18 cellular contexts compared by ENCODE assay signal in the genomic region with DNA sequence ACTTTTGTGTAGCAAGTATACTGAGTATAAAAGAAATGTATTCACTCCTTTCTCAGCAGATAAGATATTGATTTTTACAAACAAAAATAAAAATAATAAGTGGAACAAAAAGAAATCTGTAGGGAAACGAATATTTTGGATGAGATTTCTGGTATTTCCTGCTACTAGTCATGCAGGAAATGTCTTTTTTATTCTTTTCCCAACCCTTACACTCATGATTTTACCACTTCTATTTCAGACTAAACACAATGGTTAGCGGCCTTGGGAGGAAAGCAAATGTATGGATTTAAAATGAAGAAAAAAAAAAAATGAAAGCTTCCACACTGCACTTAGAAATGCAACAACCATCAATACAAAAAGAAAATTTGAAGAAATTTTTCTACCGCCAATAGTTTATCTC.
DNase-seq lines count a peak whose midpoint lies in the region; ATAC-seq and TF ChIP-seq lines count a peak whose summit lies in the region.
"Had no signal": no experiment of that assay in that cellular context is flagged by ENCODE, and none has a peak within 500 bp of the region (broad histone marks: within the 10 kb centered on the region; RNA-seq: fewer than 3 reads in every experiment).

No MANE protein-coding gene starts in this region.

- no peak for ATAC-seq in SK-N-SH treated with all-trans-retinoic acid at 6 μM for 48 hours
- ATAC-seq in GM19455 (IDR thresholded peaks at IDR 0.05; ENCODE audit: unreplicated experiment), result no peak
- ATAC-seq: K562 had no signal

- no peaks in the 10 kb centered on the region for H3K9me2 ChIP-seq in SK-N-SH

- CTCF ChIA-PET in SK-N-SH (lab: Yijun Ruan, JAX), result interaction anchor here (0.8 to 1.9 kb wide), 2 partner anchors 12 to 21 kb away, joined by 3 to 4 read pairs; no protein-coding TSS in a partner anchor

- no peaks in the 10 kb centered on the region for H3K36me3 ChIP-seq in SK-N-SH (replicated peaks in 1 of 2; ENCODE audit: control insufficient read depth in 1 of 2, insufficient read depth in 2 of 2, low read length in 1 of 2)
- H3K36me3 ChIP-seq: BLaER1 treated with 17β-estradiol and CSF1 and Interleukin-3, amounts not matched to agents 10 nM and 100 nM had no signal

- H2AFZ ChIP-seq in SK-N-SH (ENCODE audit: low read depth), result peak overlapping the region; percentile 50

- TF ChIP-seq RAD21 in SK-N-SH (IDR thresholded peaks at IDR 0.05; ENCODE audit: low read length), result no peak

- no peaks in the 10 kb centered on the region for H3F3A ChIP-seq in SK-N-SH (replicated peaks; ENCODE audit: insufficient read depth)

- H3K79me2 ChIP-seq in SK-N-SH (ENCODE audit: insufficient read depth), result no peaks in the 10 kb centered on the region

- WGBS in SK-N-SH (ENCODE audit: low lambda C conversion rate), result 74% methylated on average over 3 of the region's 3 CpGs

- H3K9me3 ChIP-seq in SK-N-SH, result no peaks in the 10 kb centered on the region
- H3K9me3 ChIP-seq: BLaER1 treated with 17β-estradiol and CSF1 and Interleukin-3, amounts not matched to agents 10 nM and 100 nM had no signal

- no peak overlapping the region for H3K4me3 ChIP-seq in SK-N-SH (ENCODE audit: low read depth in 2 of 2, low read length in 1 of 2)
- H3K4me3 ChIP-seq: BLaER1 treated with 17β-estradiol and CSF1 and Interleukin-3, amounts not matched to agents 10 nM and 100 nM; K562 had no signal

- no peak for TF ChIP-seq EP300 in SK-N-SH (IDR thresholded peaks at IDR 0.05; ENCODE audit: borderline replicate concordance in 1 of 2, low read depth in 1 of 2, low read length in 1 of 2)

- peaks cover 0 to 4% of the 10 kb centered on the region in 2 experiments; a peak in 2 of 4 replicates for H3K4me1 ChIP-seq in SK-N-SH (ENCODE audit: control insufficient read depth in 1 of 2, insufficient read depth in 2 of 2, low read depth in 1 of 2, low read length in 1 of 2)
- H3K4me1 ChIP-seq: BLaER1 treated with 17β-estradiol and CSF1 and Interleukin-3, amounts not matched to agents 10 nM and 100 nM had no signal

- no peaks in the 10 kb centered on the region for H3K27me3 ChIP-seq in SK-N-SH (ENCODE audit: insufficient read depth)
- H3K27me3 ChIP-seq: BLaER1 treated with 17β-estradiol and CSF1 and Interleukin-3, amounts not matched to agents 10 nM and 100 nM had no signal

- H3K27ac ChIP-seq in SK-N-SH (ENCODE audit: low read depth in 2 of 2, low read length in 1 of 2), result no peak overlapping the region
- H3K27ac ChIP-seq: 22Rv1; BLaER1 treated with 17β-estradiol and CSF1 and Interleukin-3, amounts not matched to agents 10 nM and 100 nM; HL-60 had no signal

- no peak for TF ChIP-seq CTCF in SK-N-SH (IDR thresholded peaks at IDR 0.05)

- no peaks in the 10 kb centered on the region for H4K20me1 ChIP-seq in SK-N-SH (ENCODE audit: insufficient read depth)
- H4K20me1 ChIP-seq: BLaER1 treated with 17β-estradiol and CSF1 and Interleukin-3, amounts not matched to agents 10 nM and 100 nM had no signal

- POLR2A ChIA-PET in SK-N-SH (lab: Yijun Ruan, JAX), result no interaction called here

- no peak for DNase-seq in SK-N-SH
- DNase-seq in dermis blood vessel endothelial cell, result peak; percentile 55
- DNase-seq in glomerular endothelial cell (ENCODE audit: extremely low read depth, low read depth, low spot score), result peak; percentile 12
- DNase-seq in COLO668 (lab: John Stamatoyannopoulos, UW; ENCODE audit: unreplicated experiment), result no peak
- no peak for DNase-seq in stimulated activated naive CD4-positive, alpha-beta T cell treated with Interleukin-2 at 50 U/mL for 16 hours (lab: John Stamatoyannopoulos, UW)
- no peak for DNase-seq in RPMI8226
- DNase-seq: ACHN; Calu3; CD4-positive, CD25-positive, alpha-beta regulatory T cell; DMS 273 treated with DMSO at 0.1 percent for 48 hours; HCEC 1CT; HFFc6 had no signal

- no peak overlapping the region for H3K9ac ChIP-seq in SK-N-SH
- H3K9ac ChIP-seq: BLaER1 treated with 17β-estradiol and CSF1 and Interleukin-3, amounts not matched to agents 10 nM and 100 nM had no signal

- H3K4me2 ChIP-seq in SK-N-SH, result no peak overlapping the region
- H3K4me2 ChIP-seq: BLaER1 treated with 17β-estradiol and CSF1 and Interleukin-3, amounts not matched to agents 10 nM and 100 nM had no signal

TF ChIP-seq in SK-N-SH, 30 proteins besides CTCF, POLR2A, EP300 and RAD21:
- no peak for TF ChIP-seq FOSL2 (IDR thresholded peaks at IDR 0.05; ENCODE audit: borderline replicate concordance, low read depth)

TF ChIP-seq in SK-N-SH treated with all-trans-retinoic acid at 6 μM for 48 hours, 23 proteins besides CTCF, POLR2A, EP300 and RAD21:
- TF ChIP-seq ZNF70 (CRISPR knock-in tag; IDR thresholded peaks at IDR 0.05), result no peak

Comparison
In these comparisons a context has a peak if more than half of its experiments do, and no peak if none do; other contexts are left out.
1. DNase-seq: peak in dermis blood vessel endothelial cell (single experiment) and glomerular endothelial cell (single experiment); none in SK-N-SH (single experiment), COLO668 (single experiment), stimulated activated naive CD4-positive, alpha-beta T cell treated with Interleukin-2 at 50 U/mL for 16 hours (single experiment) and RPMI8226 (single experiment).